Comparison of ENCODE assay signal across 8 cellular contexts in the genomic region with DNA sequence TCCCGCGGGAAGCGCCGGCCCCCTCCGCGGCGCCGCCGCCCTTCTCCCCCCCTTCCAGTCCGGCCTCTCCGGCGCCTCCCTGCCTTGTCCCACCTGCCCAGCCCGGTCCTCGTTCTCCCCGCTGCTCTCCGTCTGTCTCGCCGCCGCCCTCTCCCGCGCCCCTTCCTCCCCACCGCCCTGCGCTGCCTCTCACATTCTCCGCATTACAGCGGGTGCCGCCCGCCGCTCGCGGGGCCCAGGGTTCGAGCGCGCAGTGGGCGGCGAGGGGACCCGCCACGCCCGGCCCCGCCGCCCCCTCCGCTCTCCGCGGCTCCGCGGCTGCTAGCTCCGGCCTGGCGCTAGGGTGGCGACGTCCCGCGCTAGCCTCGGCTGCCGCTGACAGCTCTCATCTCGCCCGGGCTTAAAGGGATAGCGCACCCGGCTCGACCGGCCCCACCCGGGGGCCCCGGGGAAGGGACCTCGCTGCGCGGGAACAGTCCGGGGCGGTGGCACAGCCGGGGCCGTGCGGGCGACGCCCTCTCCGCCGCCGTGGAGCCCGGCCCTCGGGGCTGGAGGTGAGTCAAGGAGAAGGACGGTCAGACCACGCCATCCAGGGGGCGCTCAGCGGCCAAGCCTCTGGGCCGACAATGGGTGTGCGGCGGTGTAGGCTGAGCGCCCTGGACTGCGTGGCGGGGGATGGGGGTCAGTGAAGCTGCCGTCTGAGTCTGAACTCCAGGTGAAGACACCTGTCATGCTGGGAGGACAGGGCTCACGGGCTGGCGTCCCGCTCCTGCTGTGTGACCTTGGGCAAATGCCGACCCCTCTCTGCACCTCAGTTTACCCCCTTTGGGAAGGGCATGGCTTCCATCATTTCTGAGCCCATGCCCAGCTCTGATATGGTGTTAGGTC.
DNase-seq lines count a peak whose midpoint lies in the region; ATAC-seq and TF ChIP-seq lines count a peak whose summit lies in the region.
"Had no signal": no experiment of that assay in that cellular context is flagged by ENCODE, and none has a peak within 500 bp of the region (broad histone marks: within the 10 kb centered on the region; RNA-seq: fewer than 3 reads in every experiment).

No MANE protein-coding gene starts in this region.

- peaks cover 51% of the 10 kb centered on the region for H3K27me3 ChIP-seq in ectodermal cell (ENCODE audit: control insufficient read depth, insufficient read depth, low read length, poor library complexity, severe bottlenecking)
- peaks cover 46% of the 10 kb centered on the region for H3K27me3 ChIP-seq in osteoblast (ENCODE audit: insufficient read depth, low read length)
- peaks cover 47% of the 10 kb centered on the region for H3K27me3 ChIP-seq in brain microvascular endothelial cell (replicated peaks)

- DNase-seq in NCI-H2227 (lab: John Stamatoyannopoulos, UW; ENCODE audit: unreplicated experiment) (peak; percentile 46), osteoblast (ENCODE audit: insufficient read length, low spot score, missing footprints) (peak; percentile 85), brain microvascular endothelial cell (no peak)
- no peak for DNase-seq in activated T-helper 2 cell treated with anti-CD3 and anti-CD28 coated beads, Interferon-gamma antibody, Interleukin-2, Interleukin-4, amounts not matched to agents 10 μg/mL and 5 μg/mL and 100 μg/mL, durations not matched to agents 14 hours and 24 hours and 36 hours (ENCODE audit: low spot score)

- intact Hi-C loops in activated T-helper 2 cell treated with anti-CD3 and anti-CD28 coated beads, Interferon-gamma antibody, Interleukin-2, Interleukin-4, amounts not matched to agents 10 μg/mL and 5 μg/mL and 100 μg/mL, durations not matched to agents 14 hours and 24 hours and 36 hours (cut with micrococcal nuclease) = no loop called here

- H3K4me3 ChIP-seq in ectodermal cell (ENCODE audit: insufficient read depth, low read depth, low read length) = peak overlapping the region; percentile 19
- H3K4me3 ChIP-seq in osteoblast (ENCODE audit: insufficient read depth, low read length) = no peak overlapping the region
- H3K4me3 ChIP-seq in brain microvascular endothelial cell (ENCODE audit: low read depth, low read length) = no peak overlapping the region
- H3K4me3 ChIP-seq: lung had no signal

- H3K4me3 Mint-ChIP-seq in activated T-helper 2 cell treated with anti-CD3 and anti-CD28 coated beads, Interferon-gamma antibody, Interleukin-2, Interleukin-4, amounts not matched to agents 10 μg/mL and 5 μg/mL and 100 μg/mL, durations not matched to agents 14 hours and 24 hours and 36 hours (ENCODE audit: low read depth) = no peak overlapping the region

- no peaks in the 10 kb centered on the region for H3K4me1 Mint-ChIP-seq in activated T-helper 2 cell treated with anti-CD3 and anti-CD28 coated beads, Interferon-gamma antibody, Interleukin-2, Interleukin-4, amounts not matched to agents 10 μg/mL and 5 μg/mL and 100 μg/mL, durations not matched to agents 14 hours and 24 hours and 36 hours (ENCODE audit: low read depth)

- H3K4me1 ChIP-seq in ectodermal cell (ENCODE audit: control insufficient read depth, insufficient read depth, low read length) (peaks cover 18% of the 10 kb centered on the region), osteoblast (ENCODE audit: insufficient read depth, low read length) (no peaks in the 10 kb centered on the region)

- no peak overlapping the region for H3K4me2 ChIP-seq in osteoblast (ENCODE audit: insufficient read depth, low read length)

- 2% methylated on average over 91 of the region's 91 CpGs for WGBS in ectodermal cell, 2 experiments

- H3K9me3 Mint-ChIP-seq in activated T-helper 2 cell treated with anti-CD3 and anti-CD28 coated beads, Interferon-gamma antibody, Interleukin-2, Interleukin-4, amounts not matched to agents 10 μg/mL and 5 μg/mL and 100 μg/mL, durations not matched to agents 14 hours and 24 hours and 36 hours = no peaks in the 10 kb centered on the region

- peaks cover 3% of the 10 kb centered on the region for H4K20me1 ChIP-seq in osteoblast (ENCODE audit: insufficient read depth, low read length)

- TF ChIP-seq CTCF in GM12873 (IDR thresholded peaks at IDR 0.05; ENCODE audit: insufficient read depth, low read depth, low read length, missing control alignments) (peak; percentile 6), osteoblast (IDR thresholded peaks at IDR 0.05; ENCODE audit: extremely low read depth, low read depth, low read length) (no peak), brain microvascular endothelial cell (IDR thresholded peaks at IDR 0.05; ENCODE audit: low read depth, low read length, missing control alignments) (no peak)

- no peak overlapping the region for H3K27ac Mint-ChIP-seq in activated T-helper 2 cell treated with anti-CD3 and anti-CD28 coated beads, Interferon-gamma antibody, Interleukin-2, Interleukin-4, amounts not matched to agents 10 μg/mL and 5 μg/mL and 100 μg/mL, durations not matched to agents 14 hours and 24 hours and 36 hours

- H3K27me3 Mint-ChIP-seq in activated T-helper 2 cell treated with anti-CD3 and anti-CD28 coated beads, Interferon-gamma antibody, Interleukin-2, Interleukin-4, amounts not matched to agents 10 μg/mL and 5 μg/mL and 100 μg/mL, durations not matched to agents 14 hours and 24 hours and 36 hours (ENCODE audit: low read depth) = peaks cover 44% of the 10 kb centered on the region

- H3K36me3 Mint-ChIP-seq in activated T-helper 2 cell treated with anti-CD3 and anti-CD28 coated beads, Interferon-gamma antibody, Interleukin-2, Interleukin-4, amounts not matched to agents 10 μg/mL and 5 μg/mL and 100 μg/mL, durations not matched to agents 14 hours and 24 hours and 36 hours (ENCODE audit: low read depth) = no peaks in the 10 kb centered on the region

- no peak for ATAC-seq in GM18511 (IDR thresholded peaks at IDR 0.05; ENCODE audit: unreplicated experiment)

- H2AFZ ChIP-seq in osteoblast (ENCODE audit: low read length) = no peak overlapping the region

- no peaks in the 10 kb centered on the region for H3K79me2 ChIP-seq in osteoblast (ENCODE audit: insufficient read depth, low read length)

- H3K27ac ChIP-seq in ectodermal cell (ENCODE audit: insufficient read depth, low read depth, low read length, poor library complexity, severe bottlenecking) = no peak overlapping the region
- no peak overlapping the region for H3K27ac ChIP-seq in osteoblast (ENCODE audit: low read depth, low read length)
- no peak overlapping the region for H3K27ac ChIP-seq in brain microvascular endothelial cell

- no peaks in the 10 kb centered on the region for H3K9me3 ChIP-seq in ectodermal cell (ENCODE audit: control insufficient read depth, low read length)
- H3K9me3 ChIP-seq in osteoblast (ENCODE audit: low read depth, low read length) = no peaks in the 10 kb centered on the region

- in situ Hi-C loops in brain microvascular endothelial cell (cut with HindIII; ENCODE audit: low pct_ligation_motif_present, low sequenced_read_pairs) = no loop called here

- H3K36me3 ChIP-seq in ectodermal cell (ENCODE audit: control insufficient read depth, insufficient read depth, low read length) (no peaks in the 10 kb centered on the region), osteoblast (ENCODE audit: insufficient read depth, low read length) (no peaks in the 10 kb centered on the region), brain microvascular endothelial cell (replicated peaks) (no peaks in the 10 kb centered on the region)

Comparison
In these comparisons a context has a peak if more than half of its experiments do, and no peak if none do; other contexts are left out.
1. DNase-seq: peak in NCI-H2227 (single experiment) and osteoblast (single experiment); none in brain microvascular endothelial cell (single experiment) and activated T-helper 2 cell treated with anti-CD3 and anti-CD28 coated beads, Interferon-gamma antibody, Interleukin-2, Interleukin-4, amounts not matched to agents 10 μg/mL and 5 μg/mL and 100 μg/mL, durations not matched to agents 14 hours and 24 hours and 36 hours (single experiment).